9 cellular contexts compared by ENCODE assay signal in genomic region chr19:47663911-47664771, GRCh38. TPM values are rescaled to one million over a fixed set of nuclear protein-coding genes. Genes with fewer than 3 reads are reported as not detected.
DNase-seq lines count a peak whose midpoint lies in the region; ATAC-seq and TF ChIP-seq lines count a peak whose summit lies in the region.
"Had no signal": no experiment of that assay in that cellular context is flagged by ENCODE, and none has a peak within 500 bp of the region (broad histone marks: within the 10 kb centered on the region; RNA-seq: fewer than 3 reads in every experiment).

No MANE protein-coding gene starts in this region.

- no peak overlapping the region for H2AK5ac ChIP-seq in H9 (ENCODE audit: insufficient read length, low read length)

- H3K56ac ChIP-seq in H9 (ENCODE audit: insufficient read length, low read depth, low read length), result no peak overlapping the region

- H3K9me3 Mint-ChIP-seq in H9, result no peaks in the 10 kb centered on the region

- peak in 1 of 2 donors; percentile 65 for TF ChIP-seq POLR2A in adrenal gland (IDR thresholded peaks at IDR 0.05)

- intact Hi-C loops in adrenal gland (cut with DNase I), result no loop called here

- no peaks in the 10 kb centered on the region; the same call in 1 of the 2 replicates for H3K4me1 ChIP-seq in H9 (ENCODE audit: insufficient read depth, low read length)
- peaks cover 26 to 57% of the 10 kb centered on the region in 2 donors for H3K4me1 ChIP-seq in adrenal gland (replicated peaks in 1 of 2)
- peaks cover 56% of the 10 kb centered on the region for H3K4me1 ChIP-seq in hepatocyte (ENCODE audit: insufficient read depth)

- H3K4me2 ChIP-seq in H9 (ENCODE audit: insufficient read depth, insufficient read length, low read length) (no peak overlapping the region), hepatocyte (peak overlapping the region; percentile 57)

- no peak overlapping the region for H2BK15ac ChIP-seq in H9 (ENCODE audit: low read depth, low read length)

- peaks cover 14 to 15% of the 10 kb centered on the region in 2 experiments for H3K4me1 Mint-ChIP-seq in H9

- H2AFZ ChIP-seq in H9 (ENCODE audit: low read length) (no peak overlapping the region), hepatocyte (no peak overlapping the region)

- no peak overlapping the region for H4K5ac ChIP-seq in H9 (ENCODE audit: insufficient read length, low read depth, low read length)

- H3K79me2 ChIP-seq in H9 (ENCODE audit: insufficient read depth, low read length), result peaks cover 3% of the 10 kb centered on the region; the same call in 1 of the 2 replicates
- H3K79me2 ChIP-seq in hepatocyte, result peaks cover 74% of the 10 kb centered on the region

- TF ChIP-seq CTCF in H9 (conservative IDR thresholded peaks at IDR 0.05), result no peak
- TF ChIP-seq CTCF in adrenal gland (IDR thresholded peaks at IDR 0.05), result no peak
- TF ChIP-seq CTCF in hepatocyte (IDR thresholded peaks at IDR 0.05; ENCODE audit: poor library complexity), result no peak

- H3K4ac ChIP-seq in H9 (ENCODE audit: low read depth, low read length), result no peak overlapping the region

- H3K4me3 Mint-ChIP-seq in H9, result no peak overlapping the region

- H3K9me3 ChIP-seq in H9 (ENCODE audit: control insufficient read depth, low read depth, low read length), result no peaks in the 10 kb centered on the region
- H3K9me3 ChIP-seq in adrenal gland (replicated peaks in 1 of 3), result no peaks in the 10 kb centered on the region
- no peaks in the 10 kb centered on the region for H3K9me3 ChIP-seq in hepatocyte (ENCODE audit: low read depth)

- H3K27me3 ChIP-seq in H9 (ENCODE audit: insufficient read depth, low read length), result no peaks in the 10 kb centered on the region
- no peaks in the 10 kb centered on the region for H3K27me3 ChIP-seq in adrenal gland
- H3K27me3 ChIP-seq in hepatocyte, result no peaks in the 10 kb centered on the region

- no peak overlapping the region for H2BK5ac ChIP-seq in H9 (ENCODE audit: insufficient read length, low read length)

- H3K36me3 ChIP-seq in adrenal gland (replicated peaks in 1 of 2), result no peaks in the 10 kb centered on the region
- H3K36me3 ChIP-seq in hepatocyte (replicated peaks; ENCODE audit: insufficient read depth, low read depth), result no peaks in the 10 kb centered on the region

- H3K9ac ChIP-seq in H9 (ENCODE audit: extremely low read depth, insufficient read length, low read length), result no peak overlapping the region

- no peak overlapping the region for H4K91ac ChIP-seq in H9 (ENCODE audit: insufficient read length, low read depth, low read length)

- H3K27ac ChIP-seq in H9 (ENCODE audit: insufficient read length, low read depth, low read length) (no peak overlapping the region), adrenal gland (peak overlapping the region; percentile 86 to 99 (median 94)), hepatocyte (peak overlapping the region; percentile 95), skin epidermis (peak overlapping the region in 20 of 21 experiments; percentile 32 to 88 (median 75))

- no peaks in the 10 kb centered on the region for H3K9me2 ChIP-seq in hepatocyte (replicated peaks; ENCODE audit: insufficient read depth)

- H3K14ac ChIP-seq in H9 (ENCODE audit: insufficient read depth, low read length), result no peak overlapping the region

- H3K23ac ChIP-seq in H9 (ENCODE audit: insufficient read length, low read depth, low read length), result no peak overlapping the region

- peaks cover 7% of the 10 kb centered on the region for H3K79me1 ChIP-seq in H9 (ENCODE audit: insufficient read depth, low read depth, low read length, poor library complexity, severe bottlenecking)

- ATAC-seq in HG03378 (IDR thresholded peaks at IDR 0.05; ENCODE audit: unreplicated experiment), result no peak
- no peak for ATAC-seq in GM21786 (IDR thresholded peaks at IDR 0.05; ENCODE audit: unreplicated experiment)
- ATAC-seq: HCT116 had no signal

- H3K36me3 Mint-ChIP-seq in H9 (ENCODE audit: insufficient read depth in 1 of 3, low read depth in 3 of 3), result peaks cover 2 to 4% (median 3%) of the 10 kb centered on the region in 3 experiments; a peak in 4 of 7 replicates

- no peak overlapping the region for H2BK120ac ChIP-seq in H9 (ENCODE audit: low read depth, low read length, poor library complexity, severe bottlenecking)

- no peak overlapping the region for H2BK12ac ChIP-seq in H9 (ENCODE audit: insufficient read length, low read depth, low read length)

- H3K18ac ChIP-seq in H9 (ENCODE audit: insufficient read length, low read depth, low read length), result no peak overlapping the region

- no peaks in the 10 kb centered on the region for H4K20me1 ChIP-seq in H9 (ENCODE audit: control insufficient read depth, insufficient read depth, insufficient read length)
- H4K20me1 ChIP-seq in hepatocyte (ENCODE audit: insufficient read depth, poor library complexity, severe bottlenecking), result peaks cover 20% of the 10 kb centered on the region

- H3K27me3 Mint-ChIP-seq in H9 (ENCODE audit: low read depth), result no peaks in the 10 kb centered on the region

- H3K27ac Mint-ChIP-seq in H9, result peak overlapping the region in 2 of 3 experiments; percentile 2 to 81; a peak in 4 of 7 replicates

- no peak overlapping the region for H4K8ac ChIP-seq in H9 (replicated peaks; ENCODE audit: insufficient read length, low read depth, low read length)

- H3K4me3 ChIP-seq in adrenal gland (peak overlapping the region in 1 of 4 donors; percentile 22), hepatocyte (no peak overlapping the region), skin epidermis (no peak overlapping the region)

- H2BK20ac ChIP-seq in H9 (ENCODE audit: low read depth, low read length, poor library complexity, severe bottlenecking), result no peak overlapping the region

- WGBS in H9 (ENCODE audit: extremely low coverage, insufficient read length, low lambda C conversion rate), result no CpG with 5 or more reads among the region's 24 CpGs
- WGBS in adrenal gland, 4 donors, result 35 to 58% (median 53%) methylated on average over 12 to 24 of the region's 24 CpGs
- WGBS in hepatocyte (ENCODE audit: low lambda C conversion rate, missing lambda C conversion rate), result 68% methylated on average over 24 of the region's 24 CpGs

- H3K23me2 ChIP-seq in H9 (ENCODE audit: insufficient read length, low read depth, low read length, poor library complexity, severe bottlenecking), result no peaks in the 10 kb centered on the region

- H3T11ph ChIP-seq in H9 (ENCODE audit: low read length), result no peak overlapping the region

- no peak for DNase-seq in H9
- peak; percentile 76 to 96 (median 92) for DNase-seq in adrenal gland
- DNase-seq in hepatocyte (ENCODE audit: low spot score), result peak; percentile 84
- no peak for DNase-seq in NCI-H446 (lab: John Stamatoyannopoulos, UW)
- DNase-seq in activated CD4-positive, alpha-beta T cell treated with anti-CD3 and anti-CD28 coated beads, Interleukin-2, amount 50 U/mL, for 4 hours, result no peak

RNA-seq across cellular contexts. Expression of gene EHD2, which starts 49.1 kb away (rescaled TPM):
- total RNA-seq in H9 (2021), result 18.7 and 19.7 TPM in 2 replicates
- total RNA-seq in adrenal gland, result 100 to 1,000 TPM in 6 of 8 donors, 10 to 100 TPM in 2; 60.6 to 170 (median 123) TPM
- 100 to 1,000 TPM in 1 of 3 donors, 10 to 100 TPM in 2; 34.1 to 101 (median 73.4) TPM for polyA plus RNA-seq in adrenal gland
- 17.8 and 20.8 TPM in 2 replicates for total RNA-seq in hepatocyte
- polyA plus RNA-seq in hepatocyte, result 104 and 120 TPM in 2 replicates

RNA-seq across cellular contexts. Expression of gene BICRA, which starts 55.2 kb away (rescaled TPM):
- 26.8 and 29.3 TPM in 2 replicates for total RNA-seq in H9 (2021)
- total RNA-seq in adrenal gland, result 10 to 100 TPM in 4 of 8 donors, 1 to 10 TPM in 4; 5.3 to 16.8 (median 9.0) TPM
- polyA plus RNA-seq in adrenal gland, result 10 to 100 TPM in 2 of 3 donors, 1 to 10 TPM in 1; 4.3 to 24.6 (median 14.5) TPM
- total RNA-seq in hepatocyte, result 2.2 and 3.4 TPM in 2 replicates
- 3.4 and 5.4 TPM in 2 replicates for polyA plus RNA-seq in hepatocyte

Comparison
In these comparisons a context has a peak if more than half of its experiments do, and no peak if none do; other contexts are left out.
1. DNase-seq: peak in adrenal gland (7 of 7) and hepatocyte (single experiment); none in H9 (single experiment), NCI-H446 (0 of 2) and activated CD4-positive, alpha-beta T cell treated with anti-CD3 and anti-CD28 coated beads, Interleukin-2, amount 50 U/mL, for 4 hours (0 of 2).